In genomic region chr11:9490376-9490775, GRCh38 we compare ENCODE assay signal across 1 cellular context.
TF ChIP-seq lines count a peak whose summit lies in the region.

No MANE protein-coding gene starts in this region.

TF ChIP-seq in IMR-90, 13 proteins besides CTCF, POLR2A, EP300 and RAD21:
- TF ChIP-seq MAZ (IDR thresholded peaks at IDR 0.05; ENCODE audit: borderline replicate concordance, low read depth, low read length) (no peak), RFX5 (IDR thresholded peaks at IDR 0.05; ENCODE audit: low read depth, low read length) (no peak), NFE2L2 (IDR thresholded peaks at IDR 0.05; ENCODE audit: low read depth, low read length) (no peak), RCOR1 (IDR thresholded peaks at IDR 0.05; ENCODE audit: insufficient replicate concordance, low read length) (no peak), MAFK (IDR thresholded peaks at IDR 0.05; ENCODE audit: low read depth, low read length) (no peak), FOS (IDR thresholded peaks at IDR 0.05; ENCODE audit: low read depth, low read length) (no peak), BHLHE40 (IDR thresholded peaks at IDR 0.05; ENCODE audit: low read depth, low read length) (no peak), CHD1 (IDR thresholded peaks at IDR 0.05; ENCODE audit: low read depth, low read length) (no peak), ELK1 (IDR thresholded peaks at IDR 0.05; ENCODE audit: borderline replicate concordance, low read depth, low read length) (no peak), SMC3 (IDR thresholded peaks at IDR 0.05; ENCODE audit: low read depth, low read length) (no peak), MXI1 (IDR thresholded peaks at IDR 0.05; ENCODE audit: borderline replicate concordance, low read depth, low read length) (no peak), CEBPB (IDR thresholded peaks at IDR 0.05; ENCODE audit: low read depth, low read length) (no peak), USF2 (IDR thresholded peaks at IDR 0.05; ENCODE audit: low read depth, low read length) (no peak)
TF ChIP-seq in IMR-90: peak in this region for 0.
